In genomic region chr1:155940993-155941844, GRCh38 we compare ENCODE assay signal across 9 cellular contexts. TPM values are rescaled to one million over a fixed set of nuclear protein-coding genes. Genes with fewer than 3 reads are reported as not detected.
DNase-seq lines count a peak whose midpoint lies in the region; ATAC-seq and FAIRE-seq lines count a peak whose summit lies in the region.
"Had no signal": no experiment of that assay in that cellular context is flagged by ENCODE, and none has a peak within 500 bp of the region (broad histone marks: within the 10 kb centered on the region; RNA-seq: fewer than 3 reads in every experiment).

RXFP4 (plus strand) TSS chr1:155941638; CDS start chr1:155941710, 72 bp downstream.

- H3K27me3 ChIP-seq in CD8-positive, alpha-beta memory T cell (ENCODE audit: insufficient read depth, low read length, poor library complexity, severe bottlenecking): no peaks in the 10 kb centered on the region

- H3K4me3 Mint-ChIP-seq in CD8-positive, alpha-beta memory T cell: peak within 1 kb of the TSS in 1 of 7 donors; percentile 11
- H3K4me3 Mint-ChIP-seq in IgD-negative memory B cell (peak within 1 kb of the TSS in 3 of 4 donors; percentile 64 to 71 (median 67)), memory B cell (peak within 1 kb of the TSS; percentile 56)
- peak within 1 kb of the TSS; percentile 45 for H3K4me3 Mint-ChIP-seq in activated naive CD8-positive, alpha-beta T cell treated with anti-CD3 and anti-CD28 coated beads, Interleukin-2, amount 10 ng/mL, durations not matched to agents 7 days and 5 days

- H3K27me3 Mint-ChIP-seq in CD8-positive, alpha-beta memory T cell: no peaks in the 10 kb centered on the region
- H3K27me3 Mint-ChIP-seq in IgD-negative memory B cell (no peaks in the 10 kb centered on the region), memory B cell (no peaks in the 10 kb centered on the region)
- no peaks in the 10 kb centered on the region for H3K27me3 Mint-ChIP-seq in activated naive CD8-positive, alpha-beta T cell treated with anti-CD3 and anti-CD28 coated beads, Interleukin-2, amount 10 ng/mL, durations not matched to agents 7 days and 5 days

- H3K4me1 Mint-ChIP-seq in CD8-positive, alpha-beta memory T cell: peaks cover 35 to 55% (median 43%) of the 10 kb centered on the region in 3 donors
- H3K4me1 Mint-ChIP-seq in IgD-negative memory B cell: peaks cover 33 to 56% (median 48%) of the 10 kb centered on the region in 3 donors
- H3K4me1 Mint-ChIP-seq in activated naive CD8-positive, alpha-beta T cell treated with anti-CD3 and anti-CD28 coated beads, Interleukin-2, amount 10 ng/mL, durations not matched to agents 7 days and 5 days: peaks cover 42% of the 10 kb centered on the region
- H3K4me1 Mint-ChIP-seq in memory B cell: peaks cover 52% of the 10 kb centered on the region

- DNase-seq in CD8-positive, alpha-beta memory T cell: no peak
- no peak for DNase-seq in activated naive CD8-positive, alpha-beta T cell treated with anti-CD3 and anti-CD28 coated beads, Interleukin-2, amount 10 ng/mL, durations not matched to agents 7 days and 5 days
- DNase-seq in memory B cell (ENCODE audit: low spot score in 2 of 2): no peak
- no peak for DNase-seq in frontal cortex (ENCODE audit: low spot score in 2 of 2)
- no peak for DNase-seq in COR-L47 (lab: John Stamatoyannopoulos, UW)
- DNase-seq in RKO (ENCODE audit: low spot score): no peak
- DNase-seq in NCI-H2196 treated with DMSO at 0.1 percent for 48 hours (lab: John Stamatoyannopoulos, UW; ENCODE audit: unreplicated experiment): no peak

- H3K4me3 ChIP-seq in CD8-positive, alpha-beta memory T cell (ENCODE audit: low read length): no peak within 1 kb of the TSS

- no peak within 1 kb of the TSS for H3K27ac ChIP-seq in CD8-positive, alpha-beta memory T cell (ENCODE audit: low read depth, low read length)

- CTCF ChIA-PET in CD8-positive, alpha-beta memory T cell (lab: Charles Lee): interaction anchor here (0.9 to 3.7 kb wide), 2 partner anchors 35 to 49 kb away, joined by 3 to 44 read pairs; no protein-coding TSS in a partner anchor

- FAIRE-seq in frontal cortex (lab: Jason Lieb, UNC): no peak

- H3K36me3 ChIP-seq in CD8-positive, alpha-beta memory T cell (ENCODE audit: insufficient read depth, low read length): no peaks in the 10 kb centered on the region

- peaks cover 0 to 2% (median 0%) of the 10 kb centered on the region in 3 donors for H3K36me3 Mint-ChIP-seq in CD8-positive, alpha-beta memory T cell
- H3K36me3 Mint-ChIP-seq in IgD-negative memory B cell (peaks cover 3% of the 10 kb centered on the region), memory B cell (peaks cover under 1% of the 10 kb centered on the region)
- peaks cover 6% of the 10 kb centered on the region for H3K36me3 Mint-ChIP-seq in activated naive CD8-positive, alpha-beta T cell treated with anti-CD3 and anti-CD28 coated beads, Interleukin-2, amount 10 ng/mL, durations not matched to agents 7 days and 5 days

- POLR2A ChIA-PET in CD8-positive, alpha-beta memory T cell (lab: Charles Lee): interaction anchor here (0.8 kb wide), 1 partner anchor 35 kb away, joined by 3 read pairs; no protein-coding TSS in a partner anchor
- POLR2A ChIA-PET in activated naive CD8-positive, alpha-beta T cell treated with anti-CD3 and anti-CD28 coated beads, Interleukin-2, amount 10 ng/mL, durations not matched to agents 7 days and 5 days (lab: Charles Lee): interaction anchor here (7.5 kb wide), 1 partner anchor 37 kb away, joined by 105 read pairs; the partner anchor contains the start of gene ARHGEF2

- H3K27ac Mint-ChIP-seq in CD8-positive, alpha-beta memory T cell: peak within 1 kb of the TSS; percentile 50 to 85 (median 72)
- peak within 1 kb of the TSS; percentile 79 to 97 (median 88) for H3K27ac Mint-ChIP-seq in IgD-negative memory B cell
- peak within 1 kb of the TSS; percentile 89 for H3K27ac Mint-ChIP-seq in activated naive CD8-positive, alpha-beta T cell treated with anti-CD3 and anti-CD28 coated beads, Interleukin-2, amount 10 ng/mL, durations not matched to agents 7 days and 5 days
- H3K27ac Mint-ChIP-seq in memory B cell: peak within 1 kb of the TSS; percentile 87

- no peaks in the 10 kb centered on the region for H3K9me3 Mint-ChIP-seq in CD8-positive, alpha-beta memory T cell
- H3K9me3 Mint-ChIP-seq in IgD-negative memory B cell: no peaks in the 10 kb centered on the region
- H3K9me3 Mint-ChIP-seq in activated naive CD8-positive, alpha-beta T cell treated with anti-CD3 and anti-CD28 coated beads, Interleukin-2, amount 10 ng/mL, durations not matched to agents 7 days and 5 days: no peaks in the 10 kb centered on the region
- H3K9me3 Mint-ChIP-seq in memory B cell: no peaks in the 10 kb centered on the region

- peaks cover 39% of the 10 kb centered on the region for H3K4me1 ChIP-seq in CD8-positive, alpha-beta memory T cell (ENCODE audit: insufficient read depth, low read length)

- ATAC-seq in activated naive CD8-positive, alpha-beta T cell treated with anti-CD3 and anti-CD28 coated beads, Interleukin-2, amount 10 ng/mL, durations not matched to agents 7 days and 5 days (ENCODE audit: low read depth): peak; percentile 6
- ATAC-seq in memory B cell (ENCODE audit: low read depth): no peak

- no peaks in the 10 kb centered on the region for H3K9me3 ChIP-seq in CD8-positive, alpha-beta memory T cell (ENCODE audit: low read length)

RNA-seq across cellular contexts. Expression of gene RXFP4, which starts in this region (rescaled TPM):
- total RNA-seq in CD8-positive, alpha-beta memory T cell: not detected
- polyA plus RNA-seq in CD8-positive, alpha-beta memory T cell: 0.29 TPM
- polyA plus RNA-seq in IgD-negative memory B cell: 0.78 TPM
- under 1 TPM in 1 of 2 experiments, not detected in 1; 0.26 TPM for total RNA-seq in activated naive CD8-positive, alpha-beta T cell treated with anti-CD3 and anti-CD28 coated beads, Interleukin-2, amount 10 ng/mL, durations not matched to agents 7 days and 5 days
- total RNA-seq in frontal cortex: not detected
- total RNA-seq: kidney epithelial cell had no signal

Comparison
In these comparisons a context has a peak if more than half of its experiments do, and no peak if none do; other contexts are left out.
1. Peak in ATAC-seq in activated naive CD8-positive, alpha-beta T cell treated with anti-CD3 and anti-CD28 coated beads, Interleukin-2, amount 10 ng/mL, durations not matched to agents 7 days and 5 days; RNA of the gene not detected or under 1 TPM.